1 cellular context compared by ENCODE assay signal in the genomic region with DNA sequence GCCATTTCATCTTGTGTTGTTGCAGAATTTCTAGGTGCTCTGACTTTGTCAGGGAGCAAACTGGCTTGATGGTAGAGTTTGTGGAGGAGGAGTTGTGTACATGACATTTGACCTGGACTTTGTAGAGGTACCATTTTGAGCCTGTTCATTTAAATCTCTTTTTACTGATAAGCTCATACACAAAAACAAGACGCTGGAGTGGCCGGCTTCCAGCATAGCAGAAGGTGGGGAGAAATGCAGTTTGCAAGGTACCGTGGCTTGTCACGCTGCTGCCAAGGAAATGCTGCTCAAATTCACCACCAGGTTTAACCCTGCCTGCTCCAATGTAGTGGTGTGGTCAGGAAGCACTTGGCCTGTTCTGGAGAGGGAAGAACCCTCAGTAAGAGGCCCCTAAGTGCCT.
TF ChIP-seq lines count a peak whose summit lies in the region.

No MANE protein-coding gene starts in this region.

TF ChIP-seq in HepG2, 621 proteins besides CTCF, POLR2A, EP300 and RAD21 (continued from another document and continues in another):
- TF ChIP-seq, protein P1, sequence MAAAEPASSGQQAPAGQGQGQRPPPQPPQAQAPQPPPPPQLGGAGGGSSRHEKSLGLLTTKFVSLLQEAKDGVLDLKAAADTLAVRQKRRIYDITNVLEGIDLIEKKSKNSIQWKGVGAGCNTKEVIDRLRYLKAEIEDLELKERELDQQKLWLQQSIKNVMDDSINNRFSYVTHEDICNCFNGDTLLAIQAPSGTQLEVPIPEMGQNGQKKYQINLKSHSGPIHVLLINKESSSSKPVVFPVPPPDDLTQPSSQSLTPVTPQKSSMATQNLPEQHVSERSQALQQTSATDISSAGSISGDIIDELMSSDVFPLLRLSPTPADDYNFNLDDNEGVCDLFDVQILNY (CRISPR knock-in tag; conservative IDR thresholded peaks at IDR 0.05), result no peak
- TF ChIP-seq SRY (CRISPR knock-in tag; IDR thresholded peaks at IDR 0.05) (no peak), XRCC5 (optimal IDR thresholded peaks at IDR 0.05; ENCODE audit: low read length) (peak; percentile 25), FOXA1 (IDR thresholded peaks at IDR 0.05) (no peak), FOXA1 (CRISPR knock-in tag; IDR thresholded peaks at IDR 0.05) (0 out of 2 replicates have a peak, but pooled peaks have one; percentile 13), PHF21A (CRISPR knock-in tag; IDR thresholded peaks at IDR 0.05) (no peak), ZEB1 (IDR thresholded peaks at IDR 0.05; ENCODE audit: insufficient replicate concordance, low read depth) (no peak), ZNF577 (CRISPR knock-in tag; IDR thresholded peaks at IDR 0.05; ENCODE audit: borderline replicate concordance, low read depth) (no peak), NR2F2 (IDR thresholded peaks at IDR 0.05; ENCODE audit: borderline replicate concordance, low read depth) (peak; percentile 59; the same call in 1 of the 2 replicates), ZNF558 (CRISPR knock-in tag; IDR thresholded peaks at IDR 0.05; ENCODE audit: borderline replicate concordance) (no peak), ATF3 (CRISPR knock-in tag; IDR thresholded peaks at IDR 0.05) (no peak), MAX (IDR thresholded peaks at IDR 0.05) (no peak), ZNF652 (CRISPR knock-in tag; IDR thresholded peaks at IDR 0.05; ENCODE audit: borderline replicate concordance, low read depth) (peak; percentile 79), ZFP82 (CRISPR knock-in tag; IDR thresholded peaks at IDR 0.05; ENCODE audit: borderline replicate concordance) (no peak), ZNF382 (CRISPR knock-in tag; IDR thresholded peaks at IDR 0.05; ENCODE audit: borderline replicate concordance) (no peak), ZNF749 (CRISPR knock-in tag; IDR thresholded peaks at IDR 0.05; ENCODE audit: borderline replicate concordance) (no peak), SALL1 (CRISPR knock-in tag; IDR thresholded peaks at IDR 0.05) (0 out of 2 replicates have a peak, but pooled peaks have one; percentile 9), ZNF670 (CRISPR knock-in tag; IDR thresholded peaks at IDR 0.05; ENCODE audit: borderline replicate concordance) (no peak), ZNF598 (CRISPR knock-in tag; IDR thresholded peaks at IDR 0.05; ENCODE audit: borderline replicate concordance) (no peak), HNF4G (IDR thresholded peaks at IDR 0.05; ENCODE audit: borderline replicate concordance, low read depth, low read length) (0 out of 2 replicates have a peak, but pooled peaks have one; percentile 24), HNF4G (CRISPR knock-in tag; IDR thresholded peaks at IDR 0.05; ENCODE audit: borderline replicate concordance, low read depth) (no peak), ZNF160 (CRISPR knock-in tag; IDR thresholded peaks at IDR 0.05) (no peak), EZH2 (conservative IDR thresholded peaks at IDR 0.05; ENCODE audit: low read depth, low read length) (no peak), FOXP4 (CRISPR knock-in tag; IDR thresholded peaks at IDR 0.05) (peak; percentile 81), KLF12 (CRISPR knock-in tag; IDR thresholded peaks at IDR 0.05; ENCODE audit: borderline replicate concordance) (no peak), KLF9 (CRISPR knock-in tag; IDR thresholded peaks at IDR 0.05; ENCODE audit: low read depth) (no peak), TGIF2 (CRISPR knock-in tag; IDR thresholded peaks at IDR 0.05) (no peak), MED1 (CRISPR knock-in tag; IDR thresholded peaks at IDR 0.05) (no peak), ARID5B (CRISPR knock-in tag; IDR thresholded peaks at IDR 0.05) (peak; percentile 45; the same call in 1 of the 2 replicates), NR2F6 (IDR thresholded peaks at IDR 0.05) (peak; percentile 93), NR2F6 (CRISPR knock-in tag; IDR thresholded peaks at IDR 0.05) (peak; percentile 94), KDM1A (CRISPR knock-in tag; IDR thresholded peaks at IDR 0.05) (no peak), NR1H2 (CRISPR knock-in tag; IDR thresholded peaks at IDR 0.05; ENCODE audit: borderline replicate concordance, low read depth) (no peak), SKI (IDR thresholded peaks at IDR 0.05; ENCODE audit: partially characterized antibody) (no peak), FOXP1 (IDR thresholded peaks at IDR 0.05) (no peak), FOXP1 (CRISPR knock-in tag; IDR thresholded peaks at IDR 0.05) (peak; percentile 28; the same call in 1 of the 2 replicates), CERS6 (CRISPR knock-in tag; IDR thresholded peaks at IDR 0.05) (no peak), GTF3A (CRISPR knock-in tag; conservative IDR thresholded peaks at IDR 0.05) (no peak), ZFP36L1 (CRISPR knock-in tag; IDR thresholded peaks at IDR 0.05) (no peak), TBX3 (IDR thresholded peaks at IDR 0.05; ENCODE audit: borderline replicate concordance) (no peak), PPARG (CRISPR knock-in tag; conservative IDR thresholded peaks at IDR 0.05) (peak; percentile 56; the same call in 1 of the 2 replicates), SP5 (CRISPR knock-in tag; IDR thresholded peaks at IDR 0.05; ENCODE audit: borderline replicate concordance, low read depth) (peak; percentile 73), HNF4A (CRISPR knock-in tag; IDR thresholded peaks at IDR 0.05) (peak; percentile 60), FOXA3 (CRISPR knock-in tag; IDR thresholded peaks at IDR 0.05) (peak; percentile 34; the same call in 1 of the 2 replicates), NFE2 (CRISPR knock-in tag; IDR thresholded peaks at IDR 0.05) (no peak)
- TF ChIP-seq, protein P2, sequence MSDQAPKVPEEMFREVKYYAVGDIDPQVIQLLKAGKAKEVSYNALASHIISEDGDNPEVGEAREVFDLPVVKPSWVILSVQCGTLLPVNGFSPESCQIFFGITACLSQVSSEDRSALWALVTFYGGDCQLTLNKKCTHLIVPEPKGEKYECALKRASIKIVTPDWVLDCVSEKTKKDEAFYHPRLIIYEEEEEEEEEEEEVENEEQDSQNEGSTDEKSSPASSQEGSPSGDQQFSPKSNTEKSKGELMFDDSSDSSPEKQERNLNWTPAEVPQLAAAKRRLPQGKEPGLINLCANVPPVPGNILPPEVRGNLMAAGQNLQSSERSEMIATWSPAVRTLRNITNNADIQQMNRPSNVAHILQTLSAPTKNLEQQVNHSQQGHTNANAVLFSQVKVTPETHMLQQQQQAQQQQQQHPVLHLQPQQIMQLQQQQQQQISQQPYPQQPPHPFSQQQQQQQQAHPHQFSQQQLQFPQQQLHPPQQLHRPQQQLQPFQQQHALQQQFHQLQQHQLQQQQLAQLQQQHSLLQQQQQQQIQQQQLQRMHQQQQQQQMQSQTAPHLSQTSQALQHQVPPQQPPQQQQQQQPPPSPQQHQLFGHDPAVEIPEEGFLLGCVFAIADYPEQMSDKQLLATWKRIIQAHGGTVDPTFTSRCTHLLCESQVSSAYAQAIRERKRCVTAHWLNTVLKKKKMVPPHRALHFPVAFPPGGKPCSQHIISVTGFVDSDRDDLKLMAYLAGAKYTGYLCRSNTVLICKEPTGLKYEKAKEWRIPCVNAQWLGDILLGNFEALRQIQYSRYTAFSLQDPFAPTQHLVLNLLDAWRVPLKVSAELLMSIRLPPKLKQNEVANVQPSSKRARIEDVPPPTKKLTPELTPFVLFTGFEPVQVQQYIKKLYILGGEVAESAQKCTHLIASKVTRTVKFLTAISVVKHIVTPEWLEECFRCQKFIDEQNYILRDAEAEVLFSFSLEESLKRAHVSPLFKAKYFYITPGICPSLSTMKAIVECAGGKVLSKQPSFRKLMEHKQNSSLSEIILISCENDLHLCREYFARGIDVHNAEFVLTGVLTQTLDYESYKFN (CRISPR knock-in tag; conservative IDR thresholded peaks at IDR 0.05), result peak; percentile 69
- TF ChIP-seq, protein P3, sequence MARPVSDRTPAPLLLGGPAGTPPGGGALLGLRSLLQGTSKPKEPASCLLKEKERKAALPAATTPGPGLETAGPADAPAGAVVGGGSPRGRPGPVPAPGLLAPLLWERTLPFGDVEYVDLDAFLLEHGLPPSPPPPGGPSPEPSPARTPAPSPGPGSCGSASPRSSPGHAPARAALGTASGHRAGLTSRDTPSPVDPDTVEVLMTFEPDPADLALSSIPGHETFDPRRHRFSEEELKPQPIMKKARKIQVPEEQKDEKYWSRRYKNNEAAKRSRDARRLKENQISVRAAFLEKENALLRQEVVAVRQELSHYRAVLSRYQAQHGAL (CRISPR knock-in tag; IDR thresholded peaks at IDR 0.05; ENCODE audit: not compliant biosample characterization), result no peak
- TF ChIP-seq, protein P4, sequence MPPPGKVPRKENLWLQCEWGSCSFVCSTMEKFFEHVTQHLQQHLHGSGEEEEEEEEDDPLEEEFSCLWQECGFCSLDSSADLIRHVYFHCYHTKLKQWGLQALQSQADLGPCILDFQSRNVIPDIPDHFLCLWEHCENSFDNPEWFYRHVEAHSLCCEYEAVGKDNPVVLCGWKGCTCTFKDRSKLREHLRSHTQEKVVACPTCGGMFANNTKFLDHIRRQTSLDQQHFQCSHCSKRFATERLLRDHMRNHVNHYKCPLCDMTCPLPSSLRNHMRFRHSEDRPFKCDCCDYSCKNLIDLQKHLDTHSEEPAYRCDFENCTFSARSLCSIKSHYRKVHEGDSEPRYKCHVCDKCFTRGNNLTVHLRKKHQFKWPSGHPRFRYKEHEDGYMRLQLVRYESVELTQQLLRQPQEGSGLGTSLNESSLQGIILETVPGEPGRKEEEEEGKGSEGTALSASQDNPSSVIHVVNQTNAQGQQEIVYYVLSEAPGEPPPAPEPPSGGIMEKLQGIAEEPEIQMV (CRISPR knock-in tag; IDR thresholded peaks at IDR 0.05; ENCODE audit: low read depth), result no peak
- TF ChIP-seq, protein P5, sequence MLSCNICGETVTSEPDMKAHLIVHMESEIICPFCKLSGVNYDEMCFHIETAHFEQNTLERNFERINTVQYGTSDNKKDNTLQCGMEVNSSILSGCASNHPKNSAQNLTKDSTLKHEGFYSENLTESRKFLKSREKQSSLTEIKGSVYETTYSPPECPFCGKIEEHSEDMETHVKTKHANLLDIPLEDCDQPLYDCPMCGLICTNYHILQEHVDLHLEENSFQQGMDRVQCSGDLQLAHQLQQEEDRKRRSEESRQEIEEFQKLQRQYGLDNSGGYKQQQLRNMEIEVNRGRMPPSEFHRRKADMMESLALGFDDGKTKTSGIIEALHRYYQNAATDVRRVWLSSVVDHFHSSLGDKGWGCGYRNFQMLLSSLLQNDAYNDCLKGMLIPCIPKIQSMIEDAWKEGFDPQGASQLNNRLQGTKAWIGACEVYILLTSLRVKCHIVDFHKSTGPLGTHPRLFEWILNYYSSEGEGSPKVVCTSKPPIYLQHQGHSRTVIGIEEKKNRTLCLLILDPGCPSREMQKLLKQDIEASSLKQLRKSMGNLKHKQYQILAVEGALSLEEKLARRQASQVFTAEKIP (CRISPR knock-in tag; IDR thresholded peaks at IDR 0.05; ENCODE audit: borderline replicate concordance), result no peak
- TF ChIP-seq, protein P6, sequence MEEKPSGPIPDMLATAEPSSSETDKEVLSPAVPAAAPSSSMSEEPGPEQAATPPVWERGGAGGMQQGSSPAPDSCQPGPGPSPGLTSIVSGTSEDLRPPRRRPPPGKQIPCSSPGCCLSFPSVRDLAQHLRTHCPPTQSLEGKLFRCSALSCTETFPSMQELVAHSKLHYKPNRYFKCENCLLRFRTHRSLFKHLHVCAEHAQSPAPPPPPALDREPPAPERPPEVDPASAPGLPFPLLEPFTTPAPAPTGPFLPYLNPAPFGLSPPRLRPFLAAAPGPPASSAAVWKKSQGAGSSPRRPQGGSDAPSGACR (CRISPR knock-in tag; IDR thresholded peaks at IDR 0.05), result no peak
